Comparison of ENCODE assay signal across 9 cellular contexts in genomic region chr7:126462405-126462804, GRCh38.
"Had no signal": no experiment of that assay in that cellular context is flagged by ENCODE, and none has a peak within 500 bp of the region (broad histone marks: within the 10 kb centered on the region; RNA-seq: fewer than 3 reads in every experiment).

No MANE protein-coding gene starts in this region.

- H3K27ac ChIP-seq: HL-60, KMS-11 had no signal

- DNase-seq: IMR-90, KBM-7, KG1 had no signal

- H3K4me3 ChIP-seq: K562 had no signal

- H3K9ac ChIP-seq: KMS-11 had no signal

- ATAC-seq: HepG2, K562 had no signal

- H3K27me3 Mint-ChIP-seq: IgD-negative memory B cell had no signal

- H3K4me2 ChIP-seq: KMS-11 had no signal

- H3K36me3 Mint-ChIP-seq: IgD-negative memory B cell had no signal

- H3K4me3 Mint-ChIP-seq: IgD-negative memory B cell had no signal

- H3K27ac Mint-ChIP-seq: IgD-negative memory B cell had no signal

- FAIRE-seq: HepG2, HTR-8/SVneo, K562 had no signal
